1 cellular context compared by ENCODE assay signal in the genomic region with DNA sequence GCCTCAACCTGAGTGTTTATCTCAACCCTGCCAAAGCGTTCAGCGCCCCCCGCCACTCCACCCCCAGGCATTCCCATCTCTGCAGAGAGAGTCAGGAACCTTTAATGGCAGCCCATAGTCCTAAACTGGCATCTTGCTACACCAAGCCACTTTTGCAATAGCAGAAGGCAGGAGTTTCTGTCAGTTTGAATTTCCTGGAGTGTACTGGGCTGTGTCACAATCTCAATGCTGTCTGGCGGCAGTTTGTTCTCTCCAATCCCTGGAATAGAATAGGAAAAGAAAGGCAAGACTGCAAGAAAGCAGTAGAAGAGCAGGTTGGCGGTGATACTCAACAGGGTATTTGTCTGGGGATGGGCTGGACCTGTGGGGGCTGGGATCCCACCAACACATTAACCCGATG.
TF ChIP-seq lines count a peak whose summit lies in the region.

No MANE protein-coding gene starts in this region.

TF ChIP-seq in neural cell, 6 proteins besides CTCF, POLR2A, EP300 and RAD21 (continued from another document):
- TF ChIP-seq, protein P1, sequence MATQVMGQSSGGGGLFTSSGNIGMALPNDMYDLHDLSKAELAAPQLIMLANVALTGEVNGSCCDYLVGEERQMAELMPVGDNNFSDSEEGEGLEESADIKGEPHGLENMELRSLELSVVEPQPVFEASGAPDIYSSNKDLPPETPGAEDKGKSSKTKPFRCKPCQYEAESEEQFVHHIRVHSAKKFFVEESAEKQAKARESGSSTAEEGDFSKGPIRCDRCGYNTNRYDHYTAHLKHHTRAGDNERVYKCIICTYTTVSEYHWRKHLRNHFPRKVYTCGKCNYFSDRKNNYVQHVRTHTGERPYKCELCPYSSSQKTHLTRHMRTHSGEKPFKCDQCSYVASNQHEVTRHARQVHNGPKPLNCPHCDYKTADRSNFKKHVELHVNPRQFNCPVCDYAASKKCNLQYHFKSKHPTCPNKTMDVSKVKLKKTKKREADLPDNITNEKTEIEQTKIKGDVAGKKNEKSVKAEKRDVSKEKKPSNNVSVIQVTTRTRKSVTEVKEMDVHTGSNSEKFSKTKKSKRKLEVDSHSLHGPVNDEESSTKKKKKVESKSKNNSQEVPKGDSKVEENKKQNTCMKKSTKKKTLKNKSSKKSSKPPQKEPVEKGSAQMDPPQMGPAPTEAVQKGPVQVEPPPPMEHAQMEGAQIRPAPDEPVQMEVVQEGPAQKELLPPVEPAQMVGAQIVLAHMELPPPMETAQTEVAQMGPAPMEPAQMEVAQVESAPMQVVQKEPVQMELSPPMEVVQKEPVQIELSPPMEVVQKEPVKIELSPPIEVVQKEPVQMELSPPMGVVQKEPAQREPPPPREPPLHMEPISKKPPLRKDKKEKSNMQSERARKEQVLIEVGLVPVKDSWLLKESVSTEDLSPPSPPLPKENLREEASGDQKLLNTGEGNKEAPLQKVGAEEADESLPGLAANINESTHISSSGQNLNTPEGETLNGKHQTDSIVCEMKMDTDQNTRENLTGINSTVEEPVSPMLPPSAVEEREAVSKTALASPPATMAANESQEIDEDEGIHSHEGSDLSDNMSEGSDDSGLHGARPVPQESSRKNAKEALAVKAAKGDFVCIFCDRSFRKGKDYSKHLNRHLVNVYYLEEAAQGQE (IDR thresholded peaks at IDR 0.05; ENCODE audit: borderline replicate concordance): peak; percentile 46
